In genomic region chr5:176414704-176415103, GRCh38 we compare ENCODE assay signal across 11 cellular contexts. TPM values are rescaled to one million over a fixed set of nuclear protein-coding genes. Genes with fewer than 3 reads are reported as not detected.
DNase-seq lines count a peak whose midpoint lies in the region; ATAC-seq, FAIRE-seq and TF ChIP-seq lines count a peak whose summit lies in the region.
"Had no signal": no experiment of that assay in that cellular context is flagged by ENCODE, and none has a peak within 500 bp of the region (broad histone marks: within the 10 kb centered on the region; RNA-seq: fewer than 3 reads in every experiment).

No MANE protein-coding gene starts in this region.

- no peaks in the 10 kb centered on the region for H3K27me3 ChIP-seq in foreskin keratinocyte

- no peak for TF ChIP-seq CTCF in activated CD8-positive, alpha-beta T cell treated with anti-CD3 and anti-CD28 coated beads for 36 hours (IDR thresholded peaks at IDR 0.05)
- TF ChIP-seq CTCF in foreskin keratinocyte (conservative IDR thresholded peaks at IDR 0.05) (no peak), D721Med (IDR thresholded peaks at IDR 0.05; ENCODE audit: insufficient read depth, missing control alignments) (no peak)

- DNase-seq in activated CD4-positive, alpha-beta T cell treated with anti-CD3 and anti-CD28 coated beads, Interleukin-2, amount 10 ng/mL, durations not matched to agents 24 days and 14 days: no peak
- no peak for DNase-seq in activated CD4-positive, alpha-beta T cell treated with anti-CD3 and anti-CD28 coated beads, Interleukin-2, amount 50 U/mL, for 1 hour
- DNase-seq in activated CD8-positive, alpha-beta T cell treated with anti-CD3 and anti-CD28 coated beads for 36 hours: no peak
- DNase-seq in foreskin keratinocyte (no peak), D721Med (ENCODE audit: insufficient read length, low spot score) (no peak)
- no peak for DNase-seq in stimulated activated CD4-positive, alpha-beta T cell treated with anti-CD3 and anti-CD28 coated beads, Interleukin-2, amount 100 ng/mL, for 24 hours
- DNase-seq: anterior cingulate cortex; retina; stimulated activated naive CD8-positive, alpha-beta T cell treated with anti-CD3 and anti-CD28 coated beads, Interleukin-15, amount 100 ng/mL, for 72 hours had no signal

- CTCF ChIA-PET in activated CD8-positive, alpha-beta T cell treated with anti-CD3 and anti-CD28 coated beads for 36 hours (lab: Charles Lee): interaction anchor here (1.1 to 1.2 kb wide), 2 partner anchors 76 to 128 kb away, joined by 3 to 4 read pairs; no protein-coding TSS in a partner anchor

- POLR2A ChIA-PET in activated CD8-positive, alpha-beta T cell treated with anti-CD3 and anti-CD28 coated beads for 36 hours (lab: Charles Lee): interaction anchor here (1.2 to 1.7 kb wide), 4 partner anchors 8 to 116 kb away, joined by 3 to 6 read pairs (median 4); partner anchors contain the start of genes FAF2 and KIAA1191

- H3K4me1 ChIP-seq in foreskin keratinocyte: peaks cover 40% of the 10 kb centered on the region

- intact Hi-C loops in activated CD4-positive, alpha-beta T cell treated with anti-CD3 and anti-CD28 coated beads, Interleukin-2, amount 10 ng/mL, durations not matched to agents 24 days and 14 days (cut with micrococcal nuclease): loop anchor here (5.0 kb wide), 1 partner anchor 203 kb away; no protein-coding TSS in a partner anchor
- intact Hi-C loops in activated CD8-positive, alpha-beta T cell treated with anti-CD3 and anti-CD28 coated beads for 36 hours (cut with micrococcal nuclease): no loop called here

- no peaks in the 10 kb centered on the region for H3K9me3 Mint-ChIP-seq in activated CD4-positive, alpha-beta T cell treated with anti-CD3 and anti-CD28 coated beads, Interleukin-2, amount 10 ng/mL, durations not matched to agents 24 days and 14 days
- no peaks in the 10 kb centered on the region for H3K9me3 Mint-ChIP-seq in activated CD8-positive, alpha-beta T cell treated with anti-CD3 and anti-CD28 coated beads for 36 hours
- no peaks in the 10 kb centered on the region for H3K9me3 Mint-ChIP-seq in stimulated activated memory B cell treated with anti-CD40 and anti-IgM and Interleukin-4, amounts not matched to agents 10 μg/mL and 1 μg/mL and 100 μg/mL, for 72 hours
- H3K9me3 Mint-ChIP-seq: stimulated activated naive CD8-positive, alpha-beta T cell treated with anti-CD3 and anti-CD28 coated beads, Interleukin-15, amount 100 ng/mL, for 72 hours had no signal

- peaks cover 32% of the 10 kb centered on the region for H3K4me1 Mint-ChIP-seq in activated CD4-positive, alpha-beta T cell treated with anti-CD3 and anti-CD28 coated beads, Interleukin-2, amount 10 ng/mL, durations not matched to agents 24 days and 14 days
- peaks cover 42% of the 10 kb centered on the region for H3K4me1 Mint-ChIP-seq in activated CD8-positive, alpha-beta T cell treated with anti-CD3 and anti-CD28 coated beads for 36 hours (ENCODE audit: low read depth)
- peaks cover 50% of the 10 kb centered on the region for H3K4me1 Mint-ChIP-seq in stimulated activated memory B cell treated with anti-CD40 and anti-IgM and Interleukin-4, amounts not matched to agents 10 μg/mL and 1 μg/mL and 100 μg/mL, for 72 hours

- peak overlapping the region; percentile 94 for H3K27ac ChIP-seq in foreskin keratinocyte

- ATAC-seq in activated CD8-positive, alpha-beta T cell treated with anti-CD3 and anti-CD28 coated beads for 36 hours: no peak
- ATAC-seq in foreskin keratinocyte (no peak), GM18498 (IDR thresholded peaks at IDR 0.05; ENCODE audit: unreplicated experiment) (no peak)
- no peak for ATAC-seq in stimulated activated memory B cell treated with anti-CD40 and anti-IgM and Interleukin-4, amounts not matched to agents 10 μg/mL and 1 μg/mL and 100 μg/mL, for 72 hours
- ATAC-seq: stimulated activated naive CD8-positive, alpha-beta T cell treated with anti-CD3 and anti-CD28 coated beads, Interleukin-15, amount 100 ng/mL, for 72 hours had no signal

- no peak for FAIRE-seq in D721Med (lab: Jason Lieb, UNC)

- H3K27me3 Mint-ChIP-seq in activated CD4-positive, alpha-beta T cell treated with anti-CD3 and anti-CD28 coated beads, Interleukin-2, amount 10 ng/mL, durations not matched to agents 24 days and 14 days: no peaks in the 10 kb centered on the region
- no peaks in the 10 kb centered on the region for H3K27me3 Mint-ChIP-seq in activated CD8-positive, alpha-beta T cell treated with anti-CD3 and anti-CD28 coated beads for 36 hours
- H3K27me3 Mint-ChIP-seq in stimulated activated memory B cell treated with anti-CD40 and anti-IgM and Interleukin-4, amounts not matched to agents 10 μg/mL and 1 μg/mL and 100 μg/mL, for 72 hours: no peaks in the 10 kb centered on the region
- H3K27me3 Mint-ChIP-seq: stimulated activated naive CD8-positive, alpha-beta T cell treated with anti-CD3 and anti-CD28 coated beads, Interleukin-15, amount 100 ng/mL, for 72 hours had no signal

- peaks cover 8% of the 10 kb centered on the region for H3K36me3 Mint-ChIP-seq in activated CD4-positive, alpha-beta T cell treated with anti-CD3 and anti-CD28 coated beads, Interleukin-2, amount 10 ng/mL, durations not matched to agents 24 days and 14 days (ENCODE audit: low read depth)
- H3K36me3 Mint-ChIP-seq in activated CD8-positive, alpha-beta T cell treated with anti-CD3 and anti-CD28 coated beads for 36 hours (ENCODE audit: low read depth): peaks cover 3% of the 10 kb centered on the region
- H3K36me3 Mint-ChIP-seq in stimulated activated memory B cell treated with anti-CD40 and anti-IgM and Interleukin-4, amounts not matched to agents 10 μg/mL and 1 μg/mL and 100 μg/mL, for 72 hours: peaks cover 15% of the 10 kb centered on the region

- H3K4me3 Mint-ChIP-seq in activated CD4-positive, alpha-beta T cell treated with anti-CD3 and anti-CD28 coated beads, Interleukin-2, amount 10 ng/mL, durations not matched to agents 24 days and 14 days: peak overlapping the region; percentile 86
- H3K4me3 Mint-ChIP-seq in activated CD8-positive, alpha-beta T cell treated with anti-CD3 and anti-CD28 coated beads for 36 hours: peak overlapping the region; percentile 77
- no peak overlapping the region for H3K4me3 Mint-ChIP-seq in stimulated activated memory B cell treated with anti-CD40 and anti-IgM and Interleukin-4, amounts not matched to agents 10 μg/mL and 1 μg/mL and 100 μg/mL, for 72 hours

- peak overlapping the region; percentile 28 for H3K27ac Mint-ChIP-seq in activated CD4-positive, alpha-beta T cell treated with anti-CD3 and anti-CD28 coated beads, Interleukin-2, amount 10 ng/mL, durations not matched to agents 24 days and 14 days
- no peak overlapping the region for H3K27ac Mint-ChIP-seq in activated CD8-positive, alpha-beta T cell treated with anti-CD3 and anti-CD28 coated beads for 36 hours
- peak overlapping the region; percentile 50 for H3K27ac Mint-ChIP-seq in stimulated activated memory B cell treated with anti-CD40 and anti-IgM and Interleukin-4, amounts not matched to agents 10 μg/mL and 1 μg/mL and 100 μg/mL, for 72 hours

RNA-seq across cellular contexts. Expression of gene CLTB, which starts 1.6 kb away (rescaled TPM):
- 71.5 and 76.2 TPM in 2 replicates for total RNA-seq in activated CD4-positive, alpha-beta T cell treated with anti-CD3 and anti-CD28 coated beads, Interleukin-2, amount 10 ng/mL, durations not matched to agents 24 days and 14 days
- 10 to 100 TPM; 48.2 to 48.6 TPM for total RNA-seq in activated CD8-positive, alpha-beta T cell treated with anti-CD3 and anti-CD28 coated beads for 36 hours
- total RNA-seq in foreskin keratinocyte: 451 and 458 TPM in 2 replicates
- 612 and 644 TPM in 2 replicates for polyA plus RNA-seq in foreskin keratinocyte

RNA-seq across cellular contexts. Expression of gene HIGD2A, which starts 26.2 kb away (rescaled TPM):
- 96.4 and 104 TPM in 2 replicates for total RNA-seq in activated CD4-positive, alpha-beta T cell treated with anti-CD3 and anti-CD28 coated beads, Interleukin-2, amount 10 ng/mL, durations not matched to agents 24 days and 14 days
- total RNA-seq in activated CD8-positive, alpha-beta T cell treated with anti-CD3 and anti-CD28 coated beads for 36 hours: 100 to 1,000 TPM; 118 to 120 TPM
- total RNA-seq in foreskin keratinocyte: 80.1 and 95.8 TPM in 2 replicates
- polyA plus RNA-seq in foreskin keratinocyte: 172 and 175 TPM in 2 replicates

RNA-seq across cellular contexts. Expression of gene NOP16, which starts 26.3 kb away (rescaled TPM):
- total RNA-seq in activated CD4-positive, alpha-beta T cell treated with anti-CD3 and anti-CD28 coated beads, Interleukin-2, amount 10 ng/mL, durations not matched to agents 24 days and 14 days: 109 and 114 TPM in 2 replicates
- 10 to 100 TPM; 71.8 to 75.1 TPM for total RNA-seq in activated CD8-positive, alpha-beta T cell treated with anti-CD3 and anti-CD28 coated beads for 36 hours
- total RNA-seq in foreskin keratinocyte: 82.1 and 91.0 TPM in 2 replicates
- polyA plus RNA-seq in foreskin keratinocyte: 108 and 120 TPM in 2 replicates

RNA-seq across cellular contexts. Expression of gene FAF2, which starts 33.5 kb away (rescaled TPM):
- total RNA-seq in activated CD4-positive, alpha-beta T cell treated with anti-CD3 and anti-CD28 coated beads, Interleukin-2, amount 10 ng/mL, durations not matched to agents 24 days and 14 days: 42.8 and 43.9 TPM in 2 replicates
- total RNA-seq in activated CD8-positive, alpha-beta T cell treated with anti-CD3 and anti-CD28 coated beads for 36 hours: 10 to 100 TPM; 32.6 to 33.0 TPM
- 42.7 and 48.8 TPM in 2 replicates for total RNA-seq in foreskin keratinocyte
- polyA plus RNA-seq in foreskin keratinocyte: 19.6 and 20.7 TPM in 2 replicates

RNA-seq across cellular contexts. Expression of gene ARL10, which starts 49.4 kb away (rescaled TPM):
- total RNA-seq in activated CD4-positive, alpha-beta T cell treated with anti-CD3 and anti-CD28 coated beads, Interleukin-2, amount 10 ng/mL, durations not matched to agents 24 days and 14 days: 18.1 and 22.2 TPM in 2 replicates
- 10 to 100 TPM; 15.6 to 17.0 TPM for total RNA-seq in activated CD8-positive, alpha-beta T cell treated with anti-CD3 and anti-CD28 coated beads for 36 hours
- 4.2 and 5.2 TPM in 2 replicates for total RNA-seq in foreskin keratinocyte
- 1.4 and 1.5 TPM in 2 replicates for polyA plus RNA-seq in foreskin keratinocyte
